In genomic region chr21:37017951-37018679, GRCh38 we compare ENCODE assay signal across 29 cellular contexts. TPM values are rescaled to one million over a fixed set of nuclear protein-coding genes. Genes with fewer than 3 reads are reported as not detected.
"Had no signal": no experiment of that assay in that cellular context is flagged by ENCODE, and none has a peak within 500 bp of the region (broad histone marks: within the 10 kb centered on the region; RNA-seq: fewer than 3 reads in every experiment).

No MANE protein-coding gene starts in this region.

- H3K36me3 Mint-ChIP-seq: activated naive CD4-positive, alpha-beta T cell treated with anti-CD3 and anti-CD28 coated beads, Interleukin-2, amount 10 ng/mL, durations not matched to agents 7 days and 5 days; activated naive CD8-positive, alpha-beta T cell had no signal

- H3K9me3 ChIP-seq: body of pancreas had no signal

- H3K4me3 ChIP-seq: body of pancreas, coronary artery, dorsolateral prefrontal cortex had no signal

- H3K9me3 Mint-ChIP-seq: activated CD4-positive, alpha-beta memory T cell treated with anti-CD3 and anti-CD28 coated beads, Interleukin-2, amount 10 ng/mL, durations not matched to agents 7 days and 5 days; activated CD4-positive, alpha-beta T cell treated with anti-CD3 and anti-CD28 coated beads, Interleukin-2, amount 10 ng/mL, durations not matched to agents 24 days and 14 days; activated naive CD4-positive, alpha-beta T cell treated with anti-CD3 and anti-CD28 coated beads, Interleukin-2, amount 10 ng/mL, durations not matched to agents 7 days and 5 days; activated T-cell treated with anti-CD3 and anti-CD28 coated beads, Interleukin-2, amount 50 U/mL, for 24 hours; activated T-cell treated with anti-CD3 and anti-CD28 coated beads, Interleukin-2, amount 50 U/mL, for 72 hours; central memory CD8-positive, alpha-beta T cell; dendritic cell treated with granulocyte-macrophage colony-stimulating factor and Interleukin-4, amounts not matched to agents 40 ng/mL and 50 ng/mL, for 4 days; endodermal cell; T-helper 2 cell treated with Interferon-gamma antibody and Interleukin-4, amounts not matched to agents 5 μg/mL and 100 μg/mL, for 36 hours had no signal

- H3K27ac Mint-ChIP-seq: activated CD4-positive, alpha-beta memory T cell treated with anti-CD3 and anti-CD28 coated beads, Interleukin-2, amount 10 ng/mL, durations not matched to agents 7 days and 5 days; activated CD4-positive, alpha-beta T cell treated with anti-CD3 and anti-CD28 coated beads for 36 hours; activated CD4-positive, alpha-beta T cell treated with anti-CD3 and anti-CD28 coated beads, Interleukin-2, amount 10 ng/mL, durations not matched to agents 24 days and 14 days; activated naive CD4-positive, alpha-beta T cell treated with anti-CD3 and anti-CD28 coated beads, Interleukin-2, amount 10 ng/mL, durations not matched to agents 7 days and 5 days; activated naive CD8-positive, alpha-beta T cell; activated T-cell treated with anti-CD3 and anti-CD28 coated beads, Interleukin-2, amount 50 U/mL, for 24 hours; activated T-cell treated with anti-CD3 and anti-CD28 coated beads, Interleukin-2, amount 50 U/mL, for 72 hours; dendritic cell treated with granulocyte-macrophage colony-stimulating factor and Interleukin-4, amounts not matched to agents 40 ng/mL and 50 ng/mL, for 4 days; endodermal cell; T-helper 17 cell; T-helper 2 cell treated with Interferon-gamma antibody and Interleukin-4, amounts not matched to agents 5 μg/mL and 100 μg/mL, for 36 hours had no signal

- H3K4me1 Mint-ChIP-seq: activated CD4-positive, alpha-beta memory T cell treated with anti-CD3 and anti-CD28 coated beads, Interleukin-2, amount 10 ng/mL, durations not matched to agents 7 days and 5 days; activated CD4-positive, alpha-beta T cell treated with anti-CD3 and anti-CD28 coated beads for 36 hours; activated CD4-positive, alpha-beta T cell treated with anti-CD3 and anti-CD28 coated beads, Interleukin-2, amount 10 ng/mL, durations not matched to agents 24 days and 14 days; activated naive CD4-positive, alpha-beta T cell treated with anti-CD3 and anti-CD28 coated beads, Interleukin-2, amount 10 ng/mL, durations not matched to agents 7 days and 5 days; central memory CD8-positive, alpha-beta T cell had no signal

- DNase-seq: activated CD4-positive, alpha-beta memory T cell treated with anti-CD3 and anti-CD28 coated beads, Interleukin-2, amount 10 ng/mL, durations not matched to agents 7 days and 5 days; activated CD4-positive, alpha-beta T cell treated with anti-CD3 and anti-CD28 coated beads for 36 hours; activated CD4-positive, alpha-beta T cell treated with anti-CD3 and anti-CD28 coated beads, Interleukin-2, amount 10 ng/mL, durations not matched to agents 24 days and 14 days; activated CD4-positive, CD25-positive, alpha-beta regulatory T cell; activated CD4-positive, CD25-positive, alpha-beta regulatory T cell treated with anti-CD3 and anti-CD28 coated beads, Interleukin-2, amount 50 U/mL, for 72 hours; activated CD8-positive, alpha-beta memory T cell treated with anti-CD3 and anti-CD28 coated beads, Interleukin-2, amount 50 U/mL, for 48 hours; activated gamma-delta T cell; activated naive CD4-positive, alpha-beta T cell; activated naive CD4-positive, alpha-beta T cell treated with anti-CD3 and anti-CD28 coated beads, Interleukin-2, amount 10 ng/mL, durations not matched to agents 7 days and 5 days; activated T-cell treated with anti-CD3 and anti-CD28 coated beads for 4 hours; activated T-cell treated with anti-CD3 and anti-CD28 coated beads, Interleukin-2, amount 50 U/mL, for 24 hours; activated T-cell treated with anti-CD3 and anti-CD28 coated beads, Interleukin-2, amount 50 U/mL, for 72 hours; amniotic stem cell; anterior cingulate cortex; body of pancreas; dorsolateral prefrontal cortex; effector memory CD4-positive, alpha-beta T cell; endodermal cell; foreskin fibroblast; T-helper 1 cell; T-helper 17 cell; T1000 had no signal

- ATAC-seq: activated CD4-positive, alpha-beta T cell treated with anti-CD3 and anti-CD28 coated beads for 36 hours; activated T-cell treated with anti-CD3 and anti-CD28 coated beads, Interleukin-2, amount 50 U/mL, for 72 hours; body of pancreas; esophagus mucosa; T-helper 17 cell had no signal

- H3K27me3 ChIP-seq: body of pancreas had no signal

- H3K27ac ChIP-seq: body of pancreas, coronary artery, dorsolateral prefrontal cortex had no signal

- H3K4me3 Mint-ChIP-seq: activated CD4-positive, alpha-beta memory T cell treated with anti-CD3 and anti-CD28 coated beads, Interleukin-2, amount 10 ng/mL, durations not matched to agents 7 days and 5 days; activated CD4-positive, alpha-beta T cell treated with anti-CD3 and anti-CD28 coated beads for 36 hours; activated CD4-positive, alpha-beta T cell treated with anti-CD3 and anti-CD28 coated beads, Interleukin-2, amount 10 ng/mL, durations not matched to agents 24 days and 14 days; activated naive CD4-positive, alpha-beta T cell treated with anti-CD3 and anti-CD28 coated beads, Interleukin-2, amount 10 ng/mL, durations not matched to agents 7 days and 5 days; activated naive CD8-positive, alpha-beta T cell; activated T-cell treated with anti-CD3 and anti-CD28 coated beads, Interleukin-2, amount 50 U/mL, for 24 hours; activated T-cell treated with anti-CD3 and anti-CD28 coated beads, Interleukin-2, amount 50 U/mL, for 72 hours; central memory CD8-positive, alpha-beta T cell; dendritic cell treated with granulocyte-macrophage colony-stimulating factor and Interleukin-4, amounts not matched to agents 40 ng/mL and 50 ng/mL, for 4 days; endodermal cell; T-helper 17 cell; T-helper 2 cell treated with Interferon-gamma antibody and Interleukin-4, amounts not matched to agents 5 μg/mL and 100 μg/mL, for 36 hours had no signal

RNA-seq across cellular contexts. Expression of gene RIPPLY3, which starts 11.6 kb away (rescaled TPM):
- total RNA-seq: activated CD4-positive, alpha-beta memory T cell treated with anti-CD3 and anti-CD28 coated beads, Interleukin-2, amount 10 ng/mL, durations not matched to agents 7 days and 5 days; body of pancreas; esophagus mucosa; frontal cortex; T-helper 17 cell had no signal
